ENCODE assay signal across 10 cellular contexts in genomic region chr5:56808211-56808610, GRCh38.
"Had no signal": no experiment of that assay in that cellular context is flagged by ENCODE, and none has a peak within 500 bp of the region (broad histone marks: within the 10 kb centered on the region; RNA-seq: fewer than 3 reads in every experiment).

No MANE protein-coding gene starts in this region.

- H2AFZ ChIP-seq: GM23248 had no signal

- H3K9ac ChIP-seq: GM23248 had no signal

- ATAC-seq: HCT116 had no signal

- H3K36me3 ChIP-seq: HAP-1 had no signal

- H3K9me3 ChIP-seq: HAP-1 had no signal

- H3K4me3 ChIP-seq: GM23248, HAP-1 had no signal

- FAIRE-seq: HTR-8/SVneo had no signal

- H3K9me3 Mint-ChIP-seq: HFFc6 had no signal

- H3K4me1 ChIP-seq: HAP-1 had no signal

- H3K4me3 Mint-ChIP-seq: HFFc6 had no signal

- H3K27ac ChIP-seq: GM23248, HL-60 had no signal

- H3K27ac Mint-ChIP-seq: HFFc6 had no signal

- DNase-seq: GM23248, GOT3, H7, HFFc6, IMR-90, KBM-7 had no signal
